Comparison of ENCODE assay signal across 1 cellular context in the genomic region with DNA sequence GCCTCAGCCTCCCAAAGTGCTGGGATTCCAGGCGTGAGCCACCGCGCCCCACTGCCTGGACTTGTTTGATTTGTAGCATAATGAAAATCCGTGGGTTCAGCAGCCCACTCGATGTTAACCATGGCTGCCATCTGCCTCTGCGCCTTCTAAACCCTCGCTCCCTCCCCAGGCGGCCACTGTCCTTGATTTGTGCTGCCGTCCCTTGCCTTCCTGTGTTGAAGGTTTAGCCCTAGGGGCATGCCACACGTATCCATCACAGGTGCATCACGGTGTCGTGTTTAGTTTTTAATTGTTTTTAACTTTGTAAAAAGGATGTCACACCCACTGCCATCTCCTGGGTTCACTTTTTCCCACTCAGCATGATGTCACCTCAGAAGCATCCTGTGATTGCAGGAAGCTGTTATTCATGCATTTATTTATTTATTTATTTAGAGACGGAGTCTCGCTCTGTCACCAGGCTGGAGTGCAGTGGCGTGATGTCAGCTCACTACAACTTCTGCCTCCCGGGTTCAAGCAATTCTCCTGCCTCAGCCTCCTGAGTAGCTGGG.
TF ChIP-seq lines count a peak whose summit lies in the region.

No MANE protein-coding gene starts in this region.

TF ChIP-seq in H1, 55 proteins besides CTCF, POLR2A, EP300 and RAD21:
- TF ChIP-seq RFX5 (IDR thresholded peaks at IDR 0.05; ENCODE audit: borderline replicate concordance, low read depth, low read length) (no peak), JUN (IDR thresholded peaks at IDR 0.05; ENCODE audit: low read depth, low read length) (no peak), TBP (IDR thresholded peaks at IDR 0.05; ENCODE audit: low read depth, low read length) (no peak), EZH2 (IDR thresholded peaks at IDR 0.05; ENCODE audit: low read depth, low read length, severe bottlenecking) (no peak), SP2 (IDR thresholded peaks at IDR 0.05; ENCODE audit: low read length) (no peak), POLR2AphosphoS5 (IDR thresholded peaks at IDR 0.05; ENCODE audit: low read depth, low read length) (no peak), SIRT6 (IDR thresholded peaks at IDR 0.05; ENCODE audit: low read length) (no peak), CHD2 (IDR thresholded peaks at IDR 0.05; ENCODE audit: low read length) (no peak), TAF7 (optimal IDR thresholded peaks at IDR 0.05; ENCODE audit: borderline replicate concordance, low read depth, low read length) (no peak), TEAD4 (IDR thresholded peaks at IDR 0.05; ENCODE audit: low read depth, low read length) (no peak), PHF8 (conservative IDR thresholded peaks at IDR 0.05; ENCODE audit: low read depth, low read length) (no peak), KDM1A (IDR thresholded peaks at IDR 0.05; ENCODE audit: borderline replicate concordance, low read length) (no peak), RBBP5 (IDR thresholded peaks at IDR 0.05; ENCODE audit: borderline replicate concordance, low read depth, low read length) (no peak), SP4 (IDR thresholded peaks at IDR 0.05; ENCODE audit: low read length) (no peak), CREB1 (IDR thresholded peaks at IDR 0.05) (no peak), RNF2 (IDR thresholded peaks at IDR 0.05; ENCODE audit: borderline replicate concordance, low read depth, low read length, missing control alignments, poor library complexity, severe bottlenecking) (no peak), CEBPB (IDR thresholded peaks at IDR 0.05; ENCODE audit: low read depth, low read length) (no peak), BCL11A (IDR thresholded peaks at IDR 0.05; ENCODE audit: low read depth in 2 of 2, low read length in 2 of 2) (no peak)
- TF ChIP-seq, protein P1, sequence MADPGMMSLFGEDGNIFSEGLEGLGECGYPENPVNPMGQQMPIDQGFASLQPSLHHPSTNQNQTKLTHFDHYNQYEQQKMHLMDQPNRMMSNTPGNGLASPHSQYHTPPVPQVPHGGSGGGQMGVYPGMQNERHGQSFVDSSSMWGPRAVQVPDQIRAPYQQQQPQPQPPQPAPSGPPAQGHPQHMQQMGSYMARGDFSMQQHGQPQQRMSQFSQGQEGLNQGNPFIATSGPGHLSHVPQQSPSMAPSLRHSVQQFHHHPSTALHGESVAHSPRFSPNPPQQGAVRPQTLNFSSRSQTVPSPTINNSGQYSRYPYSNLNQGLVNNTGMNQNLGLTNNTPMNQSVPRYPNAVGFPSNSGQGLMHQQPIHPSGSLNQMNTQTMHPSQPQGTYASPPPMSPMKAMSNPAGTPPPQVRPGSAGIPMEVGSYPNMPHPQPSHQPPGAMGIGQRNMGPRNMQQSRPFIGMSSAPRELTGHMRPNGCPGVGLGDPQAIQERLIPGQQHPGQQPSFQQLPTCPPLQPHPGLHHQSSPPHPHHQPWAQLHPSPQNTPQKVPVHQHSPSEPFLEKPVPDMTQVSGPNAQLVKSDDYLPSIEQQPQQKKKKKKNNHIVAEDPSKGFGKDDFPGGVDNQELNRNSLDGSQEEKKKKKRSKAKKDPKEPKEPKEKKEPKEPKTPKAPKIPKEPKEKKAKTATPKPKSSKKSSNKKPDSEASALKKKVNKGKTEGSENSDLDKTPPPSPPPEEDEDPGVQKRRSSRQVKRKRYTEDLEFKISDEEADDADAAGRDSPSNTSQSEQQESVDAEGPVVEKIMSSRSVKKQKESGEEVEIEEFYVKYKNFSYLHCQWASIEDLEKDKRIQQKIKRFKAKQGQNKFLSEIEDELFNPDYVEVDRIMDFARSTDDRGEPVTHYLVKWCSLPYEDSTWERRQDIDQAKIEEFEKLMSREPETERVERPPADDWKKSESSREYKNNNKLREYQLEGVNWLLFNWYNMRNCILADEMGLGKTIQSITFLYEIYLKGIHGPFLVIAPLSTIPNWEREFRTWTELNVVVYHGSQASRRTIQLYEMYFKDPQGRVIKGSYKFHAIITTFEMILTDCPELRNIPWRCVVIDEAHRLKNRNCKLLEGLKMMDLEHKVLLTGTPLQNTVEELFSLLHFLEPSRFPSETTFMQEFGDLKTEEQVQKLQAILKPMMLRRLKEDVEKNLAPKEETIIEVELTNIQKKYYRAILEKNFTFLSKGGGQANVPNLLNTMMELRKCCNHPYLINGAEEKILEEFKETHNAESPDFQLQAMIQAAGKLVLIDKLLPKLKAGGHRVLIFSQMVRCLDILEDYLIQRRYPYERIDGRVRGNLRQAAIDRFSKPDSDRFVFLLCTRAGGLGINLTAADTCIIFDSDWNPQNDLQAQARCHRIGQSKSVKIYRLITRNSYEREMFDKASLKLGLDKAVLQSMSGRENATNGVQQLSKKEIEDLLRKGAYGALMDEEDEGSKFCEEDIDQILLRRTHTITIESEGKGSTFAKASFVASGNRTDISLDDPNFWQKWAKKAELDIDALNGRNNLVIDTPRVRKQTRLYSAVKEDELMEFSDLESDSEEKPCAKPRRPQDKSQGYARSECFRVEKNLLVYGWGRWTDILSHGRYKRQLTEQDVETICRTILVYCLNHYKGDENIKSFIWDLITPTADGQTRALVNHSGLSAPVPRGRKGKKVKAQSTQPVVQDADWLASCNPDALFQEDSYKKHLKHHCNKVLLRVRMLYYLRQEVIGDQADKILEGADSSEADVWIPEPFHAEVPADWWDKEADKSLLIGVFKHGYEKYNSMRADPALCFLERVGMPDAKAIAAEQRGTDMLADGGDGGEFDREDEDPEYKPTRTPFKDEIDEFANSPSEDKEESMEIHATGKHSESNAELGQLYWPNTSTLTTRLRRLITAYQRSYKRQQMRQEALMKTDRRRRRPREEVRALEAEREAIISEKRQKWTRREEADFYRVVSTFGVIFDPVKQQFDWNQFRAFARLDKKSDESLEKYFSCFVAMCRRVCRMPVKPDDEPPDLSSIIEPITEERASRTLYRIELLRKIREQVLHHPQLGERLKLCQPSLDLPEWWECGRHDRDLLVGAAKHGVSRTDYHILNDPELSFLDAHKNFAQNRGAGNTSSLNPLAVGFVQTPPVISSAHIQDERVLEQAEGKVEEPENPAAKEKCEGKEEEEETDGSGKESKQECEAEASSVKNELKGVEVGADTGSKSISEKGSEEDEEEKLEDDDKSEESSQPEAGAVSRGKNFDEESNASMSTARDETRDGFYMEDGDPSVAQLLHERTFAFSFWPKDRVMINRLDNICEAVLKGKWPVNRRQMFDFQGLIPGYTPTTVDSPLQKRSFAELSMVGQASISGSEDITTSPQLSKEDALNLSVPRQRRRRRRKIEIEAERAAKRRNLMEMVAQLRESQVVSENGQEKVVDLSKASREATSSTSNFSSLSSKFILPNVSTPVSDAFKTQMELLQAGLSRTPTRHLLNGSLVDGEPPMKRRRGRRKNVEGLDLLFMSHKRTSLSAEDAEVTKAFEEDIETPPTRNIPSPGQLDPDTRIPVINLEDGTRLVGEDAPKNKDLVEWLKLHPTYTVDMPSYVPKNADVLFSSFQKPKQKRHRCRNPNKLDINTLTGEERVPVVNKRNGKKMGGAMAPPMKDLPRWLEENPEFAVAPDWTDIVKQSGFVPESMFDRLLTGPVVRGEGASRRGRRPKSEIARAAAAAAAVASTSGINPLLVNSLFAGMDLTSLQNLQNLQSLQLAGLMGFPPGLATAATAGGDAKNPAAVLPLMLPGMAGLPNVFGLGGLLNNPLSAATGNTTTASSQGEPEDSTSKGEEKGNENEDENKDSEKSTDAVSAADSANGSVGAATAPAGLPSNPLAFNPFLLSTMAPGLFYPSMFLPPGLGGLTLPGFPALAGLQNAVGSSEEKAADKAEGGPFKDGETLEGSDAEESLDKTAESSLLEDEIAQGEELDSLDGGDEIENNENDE (IDR thresholded peaks at IDR 0.05; ENCODE audit: insufficient replicate concordance, low read length): no peak
